In the genomic region with DNA sequence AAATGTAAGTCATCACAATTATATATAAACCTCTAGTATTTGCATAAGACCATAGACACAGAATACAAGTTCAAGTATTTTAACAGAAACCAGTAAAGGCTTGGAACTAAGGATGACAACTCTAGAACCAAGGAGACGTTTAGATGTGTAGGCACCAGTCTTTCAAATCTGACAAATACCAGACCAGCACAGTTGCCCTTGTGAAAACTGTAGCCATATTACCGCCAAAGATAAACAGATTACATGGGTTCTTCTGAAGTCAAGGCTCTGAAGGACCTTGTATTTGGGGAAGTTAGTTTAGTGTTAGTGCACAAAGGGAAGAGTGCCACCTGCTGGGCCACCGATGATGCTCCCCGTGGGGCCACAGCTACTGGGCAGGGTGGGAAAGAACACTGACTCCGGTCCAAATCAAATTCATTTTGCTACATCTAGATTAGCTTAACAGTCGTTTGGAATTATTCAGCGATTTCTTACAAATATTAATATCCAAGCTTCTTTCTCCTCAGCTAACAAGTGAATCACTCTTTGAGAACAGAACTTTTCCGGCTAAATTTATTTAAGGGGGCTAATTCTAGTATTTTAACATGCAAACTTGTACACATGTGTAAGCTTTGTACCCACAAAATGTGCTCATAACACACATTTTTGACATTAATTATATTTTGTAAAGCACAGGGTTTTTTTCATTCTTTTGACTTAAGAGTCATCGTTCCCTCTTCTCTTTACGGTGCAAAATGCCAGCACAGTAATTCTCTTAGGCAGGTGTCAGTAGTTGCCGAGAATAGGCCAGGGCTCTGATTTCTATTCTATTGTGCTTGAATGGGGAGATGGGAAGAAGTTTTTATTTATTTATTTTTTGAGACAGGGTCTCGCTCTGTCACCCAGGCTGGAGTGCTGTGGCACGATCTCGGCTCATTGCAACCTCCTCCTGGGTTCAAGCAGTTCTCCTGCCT, we compare ENCODE assay signal across 8 cellular contexts. TPM values are rescaled to one million over a fixed set of nuclear protein-coding genes. Genes with fewer than 3 reads are reported as not detected.
A peak's percentile ranks its signal among the peaks of the same experiment; 100 is the strongest.
DNase-seq lines count a peak whose midpoint lies in the region; TF ChIP-seq lines count a peak whose summit lies in the region.

No MANE protein-coding gene starts in this region.

- DNase-seq in GM10248 (ENCODE audit: extremely low spot score) (peak; percentile 73), HCEC 1CT (peak; percentile 75), MG63 (peak; percentile 69), SJCRH30 (peak; percentile 49 to 72), germinal center (ENCODE audit: low spot score) (peak; percentile 72), posterior cingulate gyrus (peak in 8 of 10 donors; percentile 30 to 92 (median 53)), ureter (ENCODE audit: low spot score) (peak; percentile 77)
- DNase-seq in activated effector memory CD4-positive, alpha-beta T cell treated with Interleukin-2 at 50 U/mL for 16 hours: peak; percentile 69

- no peak overlapping the region for H3K4me3 ChIP-seq in MG63
- no peak overlapping the region for H3K4me3 ChIP-seq in SJCRH30

- H3K36me3 ChIP-seq in MG63: no peaks in the 10 kb centered on the region
- H3K36me3 ChIP-seq in SJCRH30: no peaks in the 10 kb centered on the region

- peak; percentile 94 for TF ChIP-seq CTCF in GM10248 (IDR thresholded peaks at IDR 0.05; ENCODE audit: control extremely low read depth, extremely low read depth, low read depth, missing control alignments)

- H3K27me3 ChIP-seq in MG63 (peaks cover 3% of the 10 kb centered on the region), SJCRH30 (no peaks in the 10 kb centered on the region)

- H3K27ac ChIP-seq in SJCRH30: no peak overlapping the region

- CTCF ChIA-PET in GM10248 (lab: Yijun Ruan, JAX): interaction anchor here (0.6 to 10.2 kb wide), 31 partner anchors 8 to 1710 kb away, joined by 3 to 269 read pairs (median 4); a partner anchor contains a TSS

- H3K9me3 ChIP-seq in MG63 (no peaks in the 10 kb centered on the region), SJCRH30 (replicated peaks) (no peaks in the 10 kb centered on the region)

- no peaks in the 10 kb centered on the region for H3K4me1 ChIP-seq in SJCRH30

- intact Hi-C loops in posterior cingulate gyrus (cut with DNase I): loop anchor here (1.0 kb wide), 1 partner anchor 176 kb away; no protein-coding TSS in a partner anchor

- POLR2A ChIA-PET in GM10248 (lab: Yijun Ruan, JAX): no interaction called here

RNA-seq across cellular contexts. Expression of a gene that starts 8.0 kb away (rescaled TPM):
- total RNA-seq in MG63 (2014; rRNA removed; shearing (Covaris generic); ENCODE audit: low replicate concordance): 11.0 and 12.8 TPM in 2 replicates
- total RNA-seq in SJCRH30 (2014; rRNA removed; shearing (Covaris generic)): 0.46 and 0.59 TPM in 2 replicates
- 41.1 TPM for total RNA-seq in ureter
